In the genomic region with DNA sequence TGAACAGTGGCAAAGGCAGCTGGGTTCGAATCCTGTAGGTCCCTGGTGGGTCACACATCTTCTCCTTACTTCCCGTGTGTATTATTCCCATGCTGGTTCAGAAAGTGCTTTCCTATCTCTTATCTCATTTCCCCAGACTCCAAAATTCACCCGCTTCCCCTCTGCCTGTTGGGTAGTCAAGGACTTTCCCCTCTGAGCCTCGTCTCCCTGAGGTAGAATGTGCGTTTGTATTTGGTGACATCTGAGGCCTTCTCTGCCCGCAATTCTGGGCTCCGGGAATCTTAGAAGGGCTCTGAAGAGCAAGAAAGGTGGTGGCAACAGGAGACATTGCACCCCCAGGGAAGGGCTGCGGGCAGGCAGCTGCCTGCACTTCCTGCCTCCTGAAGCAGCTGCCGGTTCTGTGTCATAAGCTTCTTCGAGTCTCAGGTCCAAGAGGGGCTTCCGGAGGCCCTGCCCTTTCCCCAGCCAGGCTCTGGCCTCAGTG, we compare ENCODE assay signal across 10 cellular contexts. TPM values are rescaled to one million over a fixed set of nuclear protein-coding genes. Genes with fewer than 3 reads are reported as not detected.
A peak's percentile ranks its signal among the peaks of the same experiment; 100 is the strongest.
DNase-seq lines count a peak whose midpoint lies in the region; ATAC-seq and TF ChIP-seq lines count a peak whose summit lies in the region.
"Had no signal": no experiment of that assay in that cellular context is flagged by ENCODE, and none has a peak within 500 bp of the region (broad histone marks: within the 10 kb centered on the region; RNA-seq: fewer than 3 reads in every experiment).

No MANE protein-coding gene starts in this region.

- H3K27ac Mint-ChIP-seq in activated T-cell treated with anti-CD3 and anti-CD28 coated beads, Interleukin-2, amount 50 U/mL, for 24 hours, result peak overlapping the region; percentile 65
- H3K27ac Mint-ChIP-seq in nephron progenitor cell, result no peak overlapping the region

- no peak for TF ChIP-seq CTCF in right atrium auricular region (IDR thresholded peaks at IDR 0.05)
- no peak for TF ChIP-seq CTCF in stomach (IDR thresholded peaks at IDR 0.05)
- no peak for TF ChIP-seq CTCF in nephron progenitor cell (IDR thresholded peaks at IDR 0.05)

- in situ Hi-C loops in HAP-1 (cut with MboI; ENCODE audit: low sequenced_read_pairs), result no loop called here

- H3K4me3 ChIP-seq in right atrium auricular region (no peak overlapping the region), stomach (no peak overlapping the region), HAP-1 (no peak overlapping the region)
- H3K4me3 ChIP-seq: dorsolateral prefrontal cortex had no signal

- 63 to 72% (median 64%) methylated on average over 11 of the region's 11 CpGs for WGBS in stomach, 5 donors

- peaks cover 14% of the 10 kb centered on the region for H3K4me1 Mint-ChIP-seq in activated T-cell treated with anti-CD3 and anti-CD28 coated beads, Interleukin-2, amount 50 U/mL, for 24 hours (ENCODE audit: low read depth)
- H3K4me1 Mint-ChIP-seq in nephron progenitor cell, result peaks cover 51% of the 10 kb centered on the region

- TF ChIP-seq POLR2A in stomach (IDR thresholded peaks at IDR 0.05), result no peak

- peaks cover 37% of the 10 kb centered on the region for H3K36me3 ChIP-seq in right atrium auricular region
- peaks cover 0 to 29% (median 21%) of the 10 kb centered on the region in 4 donors for H3K36me3 ChIP-seq in stomach
- H3K36me3 ChIP-seq in HAP-1 (replicated peaks), result no peaks in the 10 kb centered on the region

- DNase-seq in activated T-cell treated with anti-CD3 and anti-CD28 coated beads, Interleukin-2, amount 50 U/mL, for 24 hours, result peak; percentile 51
- no peak for DNase-seq in activated T-cell treated with anti-CD3 and anti-CD28 coated beads for 4 hours
- DNase-seq in right atrium auricular region (ENCODE audit: low spot score), result no peak
- DNase-seq in stomach, result no peak
- DNase-seq in HAP-1 (ENCODE audit: low spot score in 2 of 2), result no peak
- DNase-seq in nephron progenitor cell, result no peak

- H3K27ac ChIP-seq in right atrium auricular region (peak overlapping the region; percentile 48 to 81), stomach (peak overlapping the region in 4 of 5 donors; percentile 3 to 56 (median 30))

- peaks cover 0 to 51% of the 10 kb centered on the region in 2 donors for H3K4me1 ChIP-seq in right atrium auricular region
- peaks cover 5 to 25% (median 14%) of the 10 kb centered on the region in 4 donors for H3K4me1 ChIP-seq in stomach
- H3K4me1 ChIP-seq in HAP-1, result no peaks in the 10 kb centered on the region

- no peak for TF ChIP-seq EP300 in stomach (IDR thresholded peaks at IDR 0.05)

- intact Hi-C loops in stomach (cut with DNase I; ENCODE audit: low total_unique reads), result no loop called here

- H3K9me3 Mint-ChIP-seq in activated T-cell treated with anti-CD3 and anti-CD28 coated beads, Interleukin-2, amount 50 U/mL, for 24 hours, result no peaks in the 10 kb centered on the region
- no peaks in the 10 kb centered on the region for H3K9me3 Mint-ChIP-seq in nephron progenitor cell

- peaks cover 18% of the 10 kb centered on the region for H3K27me3 Mint-ChIP-seq in activated T-cell treated with anti-CD3 and anti-CD28 coated beads, Interleukin-2, amount 50 U/mL, for 24 hours
- H3K27me3 Mint-ChIP-seq in nephron progenitor cell (ENCODE audit: low read depth, poor library complexity), result peaks cover 21% of the 10 kb centered on the region

- H3K27me3 ChIP-seq in right atrium auricular region (no peaks in the 10 kb centered on the region), stomach (peaks cover 0 to 20% (median 2%) of the 10 kb centered on the region in 3 donors), HAP-1 (ENCODE audit: low read depth) (no peaks in the 10 kb centered on the region)

- peak; percentile 40 to 58 for ATAC-seq in activated CD4-positive, CD25-positive, alpha-beta regulatory T cell treated with anti-CD3 and anti-CD28 coated beads, Interleukin-2, amount 50 U/mL, for 24 hours
- ATAC-seq in HG03280 (IDR thresholded peaks at IDR 0.05; ENCODE audit: unreplicated experiment), result no peak
- ATAC-seq: Panc1 had no signal

- H3K9me3 ChIP-seq in right atrium auricular region (no peaks in the 10 kb centered on the region), stomach (no peaks in the 10 kb centered on the region), HAP-1 (no peaks in the 10 kb centered on the region)

- H3K4me3 Mint-ChIP-seq in activated T-cell treated with anti-CD3 and anti-CD28 coated beads, Interleukin-2, amount 50 U/mL, for 24 hours, result no peak overlapping the region
- H3K4me3 Mint-ChIP-seq in nephron progenitor cell, result no peak overlapping the region

- H3K36me3 Mint-ChIP-seq in activated T-cell treated with anti-CD3 and anti-CD28 coated beads, Interleukin-2, amount 50 U/mL, for 24 hours (ENCODE audit: low read depth), result no peaks in the 10 kb centered on the region
- H3K36me3 Mint-ChIP-seq in nephron progenitor cell (ENCODE audit: low read depth), result no peaks in the 10 kb centered on the region

RNA-seq across cellular contexts. Expression of gene LRRC32, which starts 5.9 kb away (rescaled TPM):
- total RNA-seq in right atrium auricular region, result 10 to 100 TPM; 37.9 to 56.0 TPM
- 100 to 1,000 TPM in 2 of 5 donors, 10 to 100 TPM in 3; 14.0 to 270 (median 24.3) TPM for total RNA-seq in stomach
- polyA plus RNA-seq in stomach, result 10 to 100 TPM; 18.6 to 24.5 (median 23.5) TPM
